17 cellular contexts compared by ENCODE assay signal in the genomic region with DNA sequence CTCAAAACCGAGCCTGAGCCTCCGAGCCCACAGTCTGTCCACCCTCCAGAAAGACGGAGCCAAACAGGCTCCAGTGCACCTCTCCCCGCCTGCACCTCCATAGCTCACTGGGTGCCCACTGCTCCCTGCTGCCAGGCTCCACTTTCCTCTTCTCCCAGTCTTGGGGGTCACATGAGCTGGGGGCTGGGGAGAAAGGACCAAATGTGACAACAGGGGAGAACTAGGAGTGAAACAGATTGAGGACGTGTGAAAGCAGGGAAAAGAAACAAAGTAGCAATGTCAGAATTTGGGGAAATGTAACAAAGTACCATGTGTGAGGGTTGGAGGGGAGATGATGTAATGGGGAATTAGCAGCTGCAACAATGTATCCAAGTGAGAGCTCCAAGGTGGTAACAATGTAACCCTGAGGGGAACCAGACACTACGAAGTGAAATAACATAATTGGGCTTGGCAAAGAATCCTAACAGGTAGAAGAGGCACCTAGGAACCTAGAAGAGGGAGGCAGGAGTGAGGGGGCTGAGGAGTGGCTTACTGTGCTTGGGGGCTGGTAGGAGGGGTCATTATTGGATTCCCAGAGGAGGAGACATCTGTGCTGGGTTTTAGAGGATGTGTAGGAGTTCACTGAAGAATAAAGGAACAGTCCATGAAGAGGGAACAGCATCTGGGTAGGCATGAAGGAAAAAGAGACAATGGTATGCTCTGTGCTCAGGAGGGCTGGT. TPM values are rescaled to one million over a fixed set of nuclear protein-coding genes. Genes with fewer than 3 reads are reported as not detected.
A peak's percentile ranks its signal among the peaks of the same experiment; 100 is the strongest.
DNase-seq lines count a peak whose midpoint lies in the region; ATAC-seq and TF ChIP-seq lines count a peak whose summit lies in the region.
"Had no signal": no experiment of that assay in that cellular context is flagged by ENCODE, and none has a peak within 500 bp of the region (broad histone marks: within the 10 kb centered on the region; RNA-seq: fewer than 3 reads in every experiment).

No MANE protein-coding gene starts in this region.

- ATAC-seq in GM18498 (IDR thresholded peaks at IDR 0.05; ENCODE audit: unreplicated experiment): no peak
- ATAC-seq: activated T-cell treated with anti-CD3 and anti-CD28 coated beads, Interleukin-2, amount 50 U/mL, for 72 hours; gastrocnemius medialis; sciatic nerve had no signal

- no peaks in the 10 kb centered on the region for H3K27me3 ChIP-seq in HUES6 (ENCODE audit: control insufficient read depth, insufficient read depth, low read length)
- no peaks in the 10 kb centered on the region for H3K27me3 ChIP-seq in rectal smooth muscle tissue (ENCODE audit: control insufficient read depth, insufficient read depth, low read length)
- no peaks in the 10 kb centered on the region for H3K27me3 ChIP-seq in dorsolateral prefrontal cortex
- H3K27me3 ChIP-seq: gastrocnemius medialis had no signal

- TF ChIP-seq CTCF in dorsolateral prefrontal cortex (IDR thresholded peaks at IDR 0.05 in 54 of 56, conservative IDR thresholded peaks at IDR 0.05 in 2 of 56; ENCODE audit: low read depth in 1 of 56, partially characterized antibody in 56 of 56): no peak

- H3K9ac ChIP-seq in HUES6 (ENCODE audit: low read length): peak overlapping the region; percentile 44
- H3K9ac ChIP-seq in rectal smooth muscle tissue (ENCODE audit: low read length): no peak overlapping the region

- H3K4me1 ChIP-seq in HUES6 (ENCODE audit: control insufficient read depth, insufficient read depth, low read length): peaks cover 24% of the 10 kb centered on the region
- H3K4me1 ChIP-seq in rectal smooth muscle tissue (ENCODE audit: control insufficient read depth, insufficient read depth, low read length): peaks cover 60% of the 10 kb centered on the region
- H3K4me1 ChIP-seq: gastrocnemius medialis, HAP-1 had no signal

- no peak overlapping the region for H3K27ac ChIP-seq in HUES6 (ENCODE audit: low read depth, low read length)
- H3K27ac ChIP-seq in rectal smooth muscle tissue (ENCODE audit: low read depth, low read length): peak overlapping the region; percentile 40
- H3K27ac ChIP-seq in dorsolateral prefrontal cortex: peak overlapping the region in 16 of 59 donors; percentile 0 to 59 (median 42)
- H3K27ac ChIP-seq: gastrocnemius medialis had no signal

- H3K4me3 ChIP-seq in HUES6 (ENCODE audit: low read depth, low read length) (no peak overlapping the region), rectal smooth muscle tissue (ENCODE audit: low read length) (no peak overlapping the region), dorsolateral prefrontal cortex (no peak overlapping the region)
- H3K4me3 ChIP-seq: gastrocnemius medialis, HAP-1 had no signal

- DNase-seq in SK-MEL-5 (ENCODE audit: low read depth, low spot score): peak; percentile 28
- DNase-seq in fibroblast of peridontal ligament (ENCODE audit: extremely low read depth): peak; percentile 37
- DNase-seq in ecto neural progenitor cell (ENCODE audit: low spot score): no peak
- DNase-seq in dorsolateral prefrontal cortex: no peak
- DNase-seq: activated CD4-positive, alpha-beta memory T cell treated with anti-CD3 and anti-CD28 coated beads, Interleukin-2, amount 10 ng/mL, durations not matched to agents 7 days and 5 days; activated naive CD8-positive, alpha-beta T cell treated with anti-CD3 and anti-CD28 coated beads, Interleukin-2, amount 10 ng/mL, durations not matched to agents 7 days and 5 days; activated T-cell treated with anti-CD3 and anti-CD28 coated beads, Interleukin-2, amount 50 U/mL, for 72 hours; gastrocnemius medialis; mammary epithelial cell; NCI-H524 treated with DMSO at 0.1 percent for 48 hours; stimulated activated CD4-positive, alpha-beta T cell treated with anti-CD3 and anti-CD28 coated beads, Interleukin-2, amount 100 ng/mL, for 24 hours; substantia nigra had no signal

- H3K36me3 ChIP-seq in HUES6 (ENCODE audit: control insufficient read depth, insufficient read depth, low read length): no peaks in the 10 kb centered on the region
- no peaks in the 10 kb centered on the region for H3K36me3 ChIP-seq in rectal smooth muscle tissue (ENCODE audit: control insufficient read depth, insufficient read depth, low read length)
- H3K36me3 ChIP-seq: gastrocnemius medialis, HAP-1 had no signal

- no peaks in the 10 kb centered on the region for H3K9me3 ChIP-seq in HUES6 (ENCODE audit: control insufficient read depth, insufficient read depth, low read depth, low read length)
- H3K9me3 ChIP-seq: gastrocnemius medialis, HAP-1 had no signal

- intact Hi-C loops in dorsolateral prefrontal cortex (cut with DNase I): no loop called here

- in situ Hi-C loops in SK-MEL-5 (cut with HindIII; ENCODE audit: low pct_unique_long_range_greater_than_20kb, low sequenced_read_pairs): no loop called here

RNA-seq across cellular contexts. Expression of gene SDC3, which starts 12.5 kb away (rescaled TPM):
- total RNA-seq in SK-MEL-5 (2014; rRNA removed; shearing (Covaris generic)): 73.0 and 75.0 TPM in 2 replicates
- polyA plus RNA-seq in SK-MEL-5 (2015; cell fraction: cytosol; rRNA removed): 283 and 346 TPM in 2 replicates
- 109 and 114 TPM in 2 replicates for polyA plus RNA-seq in SK-MEL-5 (2015; cell fraction: nucleus; rRNA removed)
- total RNA-seq in dorsolateral prefrontal cortex: 100 to 1,000 TPM in 115 of 120 experiments, 10 to 100 TPM in 5; 83.7 to 243 (median 122) TPM
- total RNA-seq: activated CD4-positive, alpha-beta memory T cell treated with anti-CD3 and anti-CD28 coated beads, Interleukin-2, amount 10 ng/mL, durations not matched to agents 7 days and 5 days had no signal

Comparison
In these comparisons a context has a peak if more than half of its experiments do, and no peak if none do; other contexts are left out.
1. DNase-seq: peak in SK-MEL-5 (single experiment) and fibroblast of peridontal ligament (single experiment); none in ecto neural progenitor cell (single experiment) and dorsolateral prefrontal cortex (0 of 10).